Comparison of ENCODE assay signal across 9 cellular contexts in the genomic region with DNA sequence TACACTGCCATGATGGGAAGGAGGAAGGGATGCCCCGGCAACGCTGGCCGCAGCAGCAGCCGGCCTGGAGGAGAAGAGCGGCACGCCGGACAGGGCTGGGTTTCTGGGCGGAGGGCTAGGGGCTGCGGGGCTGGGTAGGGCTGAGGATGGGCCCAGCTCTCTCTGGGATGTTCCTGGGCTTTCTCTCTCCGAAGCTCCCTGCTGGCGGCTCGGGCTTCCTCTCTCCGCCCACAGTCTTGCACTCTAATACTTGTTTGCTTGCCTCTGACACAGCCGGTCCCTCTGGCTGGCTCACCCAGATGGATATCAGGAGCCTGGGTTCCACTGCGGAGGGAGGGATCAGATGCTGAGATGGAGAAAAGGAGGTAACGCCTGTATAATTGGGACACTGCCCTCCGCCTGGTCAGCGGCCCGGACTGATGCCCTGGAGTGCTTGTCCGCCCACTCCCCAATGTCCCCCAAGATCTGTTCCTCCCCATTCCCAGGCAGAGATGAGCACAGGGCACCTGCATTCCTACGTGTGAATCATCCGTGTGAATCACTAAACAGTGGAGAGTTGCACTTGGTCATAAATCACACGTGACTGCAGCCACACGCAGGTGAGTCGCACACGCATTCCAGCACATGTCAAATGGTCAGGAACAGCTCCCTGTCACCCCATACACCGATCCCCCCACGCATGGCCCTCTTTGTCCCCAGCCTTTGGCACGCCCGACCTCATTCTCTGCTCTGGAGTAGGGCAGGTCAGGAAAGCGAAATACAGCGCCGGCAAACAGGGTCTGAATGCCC. TPM values are rescaled to one million over a fixed set of nuclear protein-coding genes. Genes with fewer than 3 reads are reported as not detected.
DNase-seq lines count a peak whose midpoint lies in the region; ATAC-seq and TF ChIP-seq lines count a peak whose summit lies in the region.
"Had no signal": no experiment of that assay in that cellular context is flagged by ENCODE, and none has a peak within 500 bp of the region (broad histone marks: within the 10 kb centered on the region; RNA-seq: fewer than 3 reads in every experiment).

A gene (minus strand): TSS at position 535 of the 789 bp plus-strand sequence. CDS start 524 bp downstream, at position 11.

- no peak for TF ChIP-seq POLR2A in tibial nerve (IDR thresholded peaks at IDR 0.05)

- no peaks in the 10 kb centered on the region for H3K36me3 Mint-ChIP-seq in dendritic cell treated with granulocyte-macrophage colony-stimulating factor and Interleukin-4, amounts not matched to agents 40 ng/mL and 50 ng/mL, for 4 days (ENCODE audit: low read depth)

- no peaks in the 10 kb centered on the region for H3K9me3 Mint-ChIP-seq in dendritic cell treated with granulocyte-macrophage colony-stimulating factor and Interleukin-4, amounts not matched to agents 40 ng/mL and 50 ng/mL, for 4 days

- H3K4me1 Mint-ChIP-seq in dendritic cell treated with granulocyte-macrophage colony-stimulating factor and Interleukin-4, amounts not matched to agents 40 ng/mL and 50 ng/mL, for 4 days (ENCODE audit: low read depth), result peaks cover 43% of the 10 kb centered on the region

- no peaks in the 10 kb centered on the region for H3K4me1 ChIP-seq in RWPE2 (ENCODE audit: insufficient read depth, poor library complexity, severe bottlenecking)
- peaks cover 0 to 56% (median 37%) of the 10 kb centered on the region in 4 donors for H3K4me1 ChIP-seq in tibial nerve

- peak; percentile 44 for ATAC-seq in RWPE2 (ENCODE audit: low read depth)
- ATAC-seq in GM18870 (IDR thresholded peaks at IDR 0.05; ENCODE audit: unreplicated experiment), result no peak

- no peak for TF ChIP-seq EP300 in tibial nerve (IDR thresholded peaks at IDR 0.05)

- H3K4me3 Mint-ChIP-seq in dendritic cell treated with granulocyte-macrophage colony-stimulating factor and Interleukin-4, amounts not matched to agents 40 ng/mL and 50 ng/mL, for 4 days, result peak within 1 kb of the TSS; percentile 78

- intact Hi-C loops in dendritic cell treated with granulocyte-macrophage colony-stimulating factor and Interleukin-4, amounts not matched to agents 40 ng/mL and 50 ng/mL, for 4 days (cut with micrococcal nuclease), result loop anchor here (1.0 to 5.0 kb wide), 4 partner anchors 21 to 56 kb away; no protein-coding TSS in a partner anchor

- WGBS in tibial nerve, 2 donors, result 0% methylated on average over 30 to 33 of the region's 33 CpGs

- H3K36me3 ChIP-seq in RWPE2 (ENCODE audit: low read depth), result no peaks in the 10 kb centered on the region
- H3K36me3 ChIP-seq in tibial nerve, result no peaks in the 10 kb centered on the region

- H3K9me3 ChIP-seq in RWPE2 (ENCODE audit: severe bottlenecking) (no peaks in the 10 kb centered on the region), tibial nerve (no peaks in the 10 kb centered on the region)

- TF ChIP-seq CTCF in 22Rv1 (IDR thresholded peaks at IDR 0.05) (no peak), RWPE2 (IDR thresholded peaks at IDR 0.05; ENCODE audit: poor library complexity, severe bottlenecking) (no peak), tibial nerve (IDR thresholded peaks at IDR 0.05) (no peak)

- H3K27me3 ChIP-seq in RWPE2 (ENCODE audit: insufficient read depth, poor library complexity, severe bottlenecking), result no peaks in the 10 kb centered on the region
- H3K27me3 ChIP-seq in tibial nerve, result peaks cover 0 to 32% of the 10 kb centered on the region in 2 donors

- H3K27ac ChIP-seq in 22Rv1 (peak within 1 kb of the TSS; percentile 91), RWPE2 (ENCODE audit: poor library complexity, severe bottlenecking) (peak within 1 kb of the TSS; percentile 91), tibial nerve (peak within 1 kb of the TSS; percentile 79 to 94 (median 86))

- H3K4me3 ChIP-seq in GM08714 (ENCODE audit: low read length), result peak within 1 kb of the TSS; percentile 71
- H3K4me3 ChIP-seq in RWPE2 (ENCODE audit: severe bottlenecking), result peak within 1 kb of the TSS; percentile 46
- peak within 1 kb of the TSS; percentile 49 to 86 (median 62) for H3K4me3 ChIP-seq in tibial nerve

- DNase-seq in RWPE2 (ENCODE audit: low spot score) (no peak), medulla oblongata (ENCODE audit: extremely low spot score) (peak; percentile 6), tibial nerve (ENCODE audit: low spot score in 2 of 2) (peak in 1 of 2 donors; percentile 35), amniotic stem cell (lab: John Stamatoyannopoulos, UW) (no peak)

- H3K27ac Mint-ChIP-seq in dendritic cell treated with granulocyte-macrophage colony-stimulating factor and Interleukin-4, amounts not matched to agents 40 ng/mL and 50 ng/mL, for 4 days, result peak within 1 kb of the TSS; percentile 13

- H3K27me3 Mint-ChIP-seq in dendritic cell treated with granulocyte-macrophage colony-stimulating factor and Interleukin-4, amounts not matched to agents 40 ng/mL and 50 ng/mL, for 4 days, result peaks cover 83% of the 10 kb centered on the region

RNA-seq across cellular contexts. Expression of the gene that starts here (rescaled TPM):
- total RNA-seq in tibial nerve, result not detected
- total RNA-seq: pulmonary artery endothelial cell had no signal
